Comparison of ENCODE assay signal across 6 cellular contexts in genomic region chr11:119101367-119101758, GRCh38. TPM values are rescaled to one million over a fixed set of nuclear protein-coding genes. Genes with fewer than 3 reads are reported as not detected.
DNase-seq lines count a peak whose midpoint lies in the region; ATAC-seq and TF ChIP-seq lines count a peak whose summit lies in the region.

No MANE protein-coding gene starts in this region.

- H3K79me2 ChIP-seq in SK-N-SH (ENCODE audit: insufficient read depth) (peaks cover 37% of the 10 kb centered on the region), hepatocyte (peaks cover 19% of the 10 kb centered on the region)

- DNase-seq in AG09309 (ENCODE audit: low read depth) = no peak
- peak; percentile 47 for DNase-seq in SK-N-SH
- DNase-seq in hepatocyte (ENCODE audit: low spot score) = peak; percentile 48
- no peak for DNase-seq in aorta
- DNase-seq in dedifferentiated amniotic fluid mesenchymal stem cell (ENCODE audit: extremely low spot score) = no peak

- no peaks in the 10 kb centered on the region for H3K9me2 ChIP-seq in SK-N-SH
- no peaks in the 10 kb centered on the region for H3K9me2 ChIP-seq in hepatocyte (replicated peaks; ENCODE audit: insufficient read depth)

- POLR2A ChIA-PET in SK-N-SH (lab: Yijun Ruan, JAX) = interaction anchor here (0.7 to 1.6 kb wide), 5 partner anchors 16 to 237 kb away, joined by 3 to 6 read pairs (median 3); partner anchors contain the start of genes HMBS, HYOU1 and MCAM

- H4K20me1 ChIP-seq in SK-N-SH (ENCODE audit: insufficient read depth) (no peaks in the 10 kb centered on the region), hepatocyte (ENCODE audit: insufficient read depth, poor library complexity, severe bottlenecking) (no peaks in the 10 kb centered on the region)

- H3K9me3 ChIP-seq in SK-N-SH (no peaks in the 10 kb centered on the region), hepatocyte (ENCODE audit: low read depth) (no peaks in the 10 kb centered on the region), aorta (ENCODE audit: control insufficient read depth, low read length) (no peaks in the 10 kb centered on the region)

- TF ChIP-seq CTCF in AG09309 (IDR thresholded peaks at IDR 0.05; ENCODE audit: control insufficient read depth, insufficient read depth, low read depth, low read length, missing control alignments) = no peak
- TF ChIP-seq CTCF in SK-N-SH (IDR thresholded peaks at IDR 0.05) = peak; percentile 28; the same call in 1 of the 2 replicates
- TF ChIP-seq CTCF in hepatocyte (IDR thresholded peaks at IDR 0.05; ENCODE audit: poor library complexity) = no peak

- H3K27me3 ChIP-seq in SK-N-SH (ENCODE audit: insufficient read depth) (no peaks in the 10 kb centered on the region), hepatocyte (no peaks in the 10 kb centered on the region), aorta (ENCODE audit: control insufficient read depth in 1 of 2, insufficient read depth in 2 of 2, low read length in 1 of 2) (no peaks in the 10 kb centered on the region)

- peak overlapping the region; percentile 83 for H3K4me3 ChIP-seq in AG09309 (ENCODE audit: control insufficient read depth, low read depth, low read length)
- peak overlapping the region; percentile 80 to 90 for H3K4me3 ChIP-seq in SK-N-SH (ENCODE audit: low read depth in 2 of 2, low read length in 1 of 2)
- peak overlapping the region; percentile 75 for H3K4me3 ChIP-seq in hepatocyte
- peak overlapping the region; percentile 43 to 46 for H3K4me3 ChIP-seq in aorta (ENCODE audit: low read length in 2 of 2)

- peak overlapping the region; percentile 98 for H3K4me2 ChIP-seq in SK-N-SH
- peak overlapping the region; percentile 76 for H3K4me2 ChIP-seq in hepatocyte

- H2AFZ ChIP-seq in SK-N-SH (ENCODE audit: low read depth) (peak overlapping the region; percentile 77; the same call in 1 of the 2 replicates), hepatocyte (peak overlapping the region; percentile 83)

- ATAC-seq in GM21576 (IDR thresholded peaks at IDR 0.05; ENCODE audit: unreplicated experiment) (peak; percentile 14), aorta (ENCODE audit: low FRiP score) (peak; percentile 61)

- TF ChIP-seq EP300 in SK-N-SH (IDR thresholded peaks at IDR 0.05; ENCODE audit: borderline replicate concordance in 1 of 2, low read depth in 1 of 2, low read length in 1 of 2) = no peak

- 2% methylated on average over 8 of the region's 22 CpGs for WGBS in SK-N-SH (ENCODE audit: low lambda C conversion rate)
- WGBS in hepatocyte (ENCODE audit: low lambda C conversion rate, missing lambda C conversion rate) = 3% methylated on average over 22 of the region's 22 CpGs
- 1% methylated on average over 22 of the region's 22 CpGs for WGBS in aorta, 2 donors

- H3K4me1 ChIP-seq in SK-N-SH (ENCODE audit: control insufficient read depth in 1 of 2, insufficient read depth in 2 of 2, low read depth in 1 of 2, low read length in 1 of 2) = peaks cover 13 to 23% of the 10 kb centered on the region in 2 experiments; a peak in 3 of 4 replicates
- peaks cover 14% of the 10 kb centered on the region for H3K4me1 ChIP-seq in hepatocyte (ENCODE audit: insufficient read depth)
- no peaks in the 10 kb centered on the region for H3K4me1 ChIP-seq in aorta (ENCODE audit: control insufficient read depth in 1 of 2, insufficient read depth in 2 of 2, low read length in 2 of 2)

- CTCF ChIA-PET in SK-N-SH (lab: Yijun Ruan, JAX) = interaction anchor here (0.6 to 1.9 kb wide), 8 partner anchors 10 to 273 kb away, joined by 3 to 13 read pairs (median 4); partner anchors contain the start of gene CBL

- TF ChIP-seq RAD21 in SK-N-SH (IDR thresholded peaks at IDR 0.05; ENCODE audit: low read length) = no peak

- H3K36me3 ChIP-seq in SK-N-SH (replicated peaks in 1 of 2; ENCODE audit: control insufficient read depth in 1 of 2, insufficient read depth in 2 of 2, low read length in 1 of 2) = peaks cover 12 to 25% of the 10 kb centered on the region in 2 experiments
- H3K36me3 ChIP-seq in hepatocyte (replicated peaks; ENCODE audit: insufficient read depth, low read depth) = no peaks in the 10 kb centered on the region
- peaks cover 0 to 7% of the 10 kb centered on the region in 2 donors for H3K36me3 ChIP-seq in aorta (ENCODE audit: control insufficient read depth in 1 of 2, insufficient read depth in 2 of 2, low read length in 1 of 2)

- peak overlapping the region; percentile 78 for H3K9ac ChIP-seq in SK-N-SH

- H3F3A ChIP-seq in SK-N-SH (replicated peaks; ENCODE audit: insufficient read depth) = peaks cover 39% of the 10 kb centered on the region

- intact Hi-C loops in aorta (cut with DNase I) = no loop called here

- H3K27ac ChIP-seq in SK-N-SH (ENCODE audit: low read depth in 2 of 2, low read length in 1 of 2) = peak overlapping the region; percentile 93 to 97
- H3K27ac ChIP-seq in hepatocyte = peak overlapping the region; percentile 97
- H3K27ac ChIP-seq in aorta (ENCODE audit: low read depth in 1 of 2, low read length in 2 of 2) = peak overlapping the region in 1 of 2 donors; percentile 58

TF ChIP-seq in SK-N-SH, 30 proteins besides CTCF, POLR2A, EP300 and RAD21:
- no peak for TF ChIP-seq POLR2AphosphoS5 (IDR thresholded peaks at IDR 0.05; ENCODE audit: low read depth, low read length)
- TF ChIP-seq TAF1 (IDR thresholded peaks at IDR 0.05; ENCODE audit: borderline replicate concordance, low read depth, low read length) = 0 out of 2 replicates have a peak, but pooled peaks have one; percentile 15

RNA-seq across cellular contexts. Expression of gene DPAGT1, which starts 0.3 kb away (rescaled TPM):
- polyA plus RNA-seq in SK-N-SH (2012; rRNA removed) (99.5 and 128 TPM in 2 replicates), hepatocyte (76.2 and 82.7 TPM in 2 replicates), aorta (10 to 100 TPM in 1 of 2 donors, 1 to 10 TPM in 1; 7.3 to 20.2 TPM)
- 68.0 and 70.3 TPM in 2 replicates for polyA plus RNA-seq in SK-N-SH (2012; cell fraction: cytosol; rRNA removed)
- 182 and 268 TPM in 2 replicates for polyA plus RNA-seq in SK-N-SH (2012; cell fraction: nucleus; rRNA removed)
- total RNA-seq in hepatocyte (27.5 and 28.1 TPM in 2 replicates), aorta (10 to 100 TPM; 23.6 to 41.8 TPM)

RNA-seq across cellular contexts. Expression of gene C2CD2L, which starts 5.8 kb away (rescaled TPM):
- 7.6 and 8.6 TPM in 2 replicates for polyA plus RNA-seq in SK-N-SH (2012; rRNA removed)
- 3.5 and 5.3 TPM in 2 replicates for polyA plus RNA-seq in SK-N-SH (2012; cell fraction: cytosol; rRNA removed)
- polyA plus RNA-seq in SK-N-SH (2012; cell fraction: nucleus; rRNA removed) = 27.1 and 27.9 TPM in 2 replicates
- total RNA-seq in hepatocyte = 5.2 and 9.7 TPM in 2 replicates
- polyA plus RNA-seq in hepatocyte = 7.4 and 10.2 TPM in 2 replicates
- 10 to 100 TPM in 1 of 2 donors, 1 to 10 TPM in 1; 9.5 to 10.1 TPM for total RNA-seq in aorta
- polyA plus RNA-seq in aorta = 10 to 100 TPM in 1 of 2 donors, 1 to 10 TPM in 1; 6.6 to 10.3 TPM

RNA-seq across cellular contexts. Expression of gene HMBS, which starts 16.7 kb away (rescaled TPM):
- polyA plus RNA-seq in SK-N-SH (2012; rRNA removed) (69.4 and 77.4 TPM in 2 replicates), hepatocyte (34.5 and 37.7 TPM in 2 replicates), aorta (1 to 10 TPM; 4.4 to 9.2 TPM)
- 38.8 and 60.3 TPM in 2 replicates for polyA plus RNA-seq in SK-N-SH (2012; cell fraction: cytosol; rRNA removed)
- polyA plus RNA-seq in SK-N-SH (2012; cell fraction: nucleus; rRNA removed) = 116 and 126 TPM in 2 replicates
- total RNA-seq in hepatocyte (10.9 and 11.9 TPM in 2 replicates), aorta (1 to 10 TPM; 6.9 to 8.1 TPM)

RNA-seq across cellular contexts. Expression of gene HINFP, which starts 20.0 kb away (rescaled TPM):
- polyA plus RNA-seq in SK-N-SH (2012; rRNA removed) = 21.8 and 36.1 TPM in 2 replicates
- 10.6 and 14.6 TPM in 2 replicates for polyA plus RNA-seq in SK-N-SH (2012; cell fraction: cytosol; rRNA removed)
- 113 and 143 TPM in 2 replicates for polyA plus RNA-seq in SK-N-SH (2012; cell fraction: nucleus; rRNA removed)
- 10.9 and 25.3 TPM in 2 replicates for total RNA-seq in hepatocyte
- polyA plus RNA-seq in hepatocyte = 16.4 and 19.8 TPM in 2 replicates
- 10 to 100 TPM; 14.3 to 32.4 TPM for total RNA-seq in aorta
- 10 to 100 TPM; 12.1 to 23.1 TPM for polyA plus RNA-seq in aorta

RNA-seq across cellular contexts. Expression of gene VPS11, which starts 33.7 kb away (rescaled TPM):
- polyA plus RNA-seq in SK-N-SH (2012; rRNA removed) (13.8 and 14.8 TPM in 2 replicates), hepatocyte (26.5 and 31.8 TPM in 2 replicates), aorta (10 to 100 TPM; 21.8 to 60.5 TPM)
- 8.9 and 11.4 TPM in 2 replicates for polyA plus RNA-seq in SK-N-SH (2012; cell fraction: cytosol; rRNA removed)
- 39.6 and 51.2 TPM in 2 replicates for polyA plus RNA-seq in SK-N-SH (2012; cell fraction: nucleus; rRNA removed)
- total RNA-seq in hepatocyte (31.8 and 36.9 TPM in 2 replicates), aorta (10 to 100 TPM; 24.9 to 28.0 TPM)

Comparison
In these comparisons a context has a peak if more than half of its experiments do, and no peak if none do; other contexts are left out.
1. DNase-seq: peak in SK-N-SH (single experiment) and hepatocyte (single experiment); none in AG09309 (single experiment), aorta (0 of 2) and dedifferentiated amniotic fluid mesenchymal stem cell (single experiment).
2. Peak in every context shown above with its lines, with median percentiles within 50 percentile points of each other: H3K4me3 ChIP-seq.